ENCODE assay signal across 23 cellular contexts in genomic region chr4:141900841-141901240, GRCh38.
"Had no signal": no experiment of that assay in that cellular context is flagged by ENCODE, and none has a peak within 500 bp of the region (broad histone marks: within the 10 kb centered on the region; RNA-seq: fewer than 3 reads in every experiment).

No MANE protein-coding gene starts in this region.

- H3K27me3 ChIP-seq: body of pancreas, cardiac muscle cell, foreskin keratinocyte, hepatocyte, neutrophil, right lobe of liver, tibial artery had no signal

- H3K9me3 ChIP-seq: body of pancreas, left ventricle myocardium inferior, neutrophil, right lobe of liver, tibial artery had no signal

- H3K4me3 Mint-ChIP-seq: immature natural killer cell; nephron; stimulated activated naive CD8-positive, alpha-beta T cell treated with anti-CD3 and anti-CD28 coated beads, Interleukin-15, amount 100 ng/mL, for 72 hours had no signal

- H3K27ac ChIP-seq: body of pancreas, cardiac muscle cell, foreskin keratinocyte, hepatocyte, left ventricle myocardium inferior, neutrophil, parathyroid adenoma, right lobe of liver, skin epidermis, tibial artery had no signal

- H3K9ac ChIP-seq: parathyroid adenoma had no signal

- H3K4me2 ChIP-seq: hepatocyte had no signal

- H3K4me3 ChIP-seq: body of pancreas, cardiac muscle cell, hepatocyte, left ventricle myocardium inferior, right lobe of liver, skin epidermis, tibial artery had no signal

- H3K9me3 Mint-ChIP-seq: stimulated activated naive CD8-positive, alpha-beta T cell treated with anti-CD3 and anti-CD28 coated beads, Interleukin-15, amount 100 ng/mL, for 72 hours had no signal

- H3K4me1 ChIP-seq: body of pancreas, foreskin keratinocyte, left ventricle myocardium inferior, parathyroid adenoma, right lobe of liver had no signal

- H3K27ac Mint-ChIP-seq: immature natural killer cell; nephron; stimulated activated naive CD8-positive, alpha-beta T cell treated with anti-CD3 and anti-CD28 coated beads, Interleukin-15, amount 100 ng/mL, for 72 hours had no signal

- DNase-seq: activated CD4-positive, alpha-beta T cell treated with anti-CD3 and anti-CD28 coated beads for 4 hours; activated CD4-positive, alpha-beta T cell treated with anti-CD3 and anti-CD28 coated beads, Interleukin-2, amount 50 U/mL, for 48 hours; activated CD4-positive, CD25-positive, alpha-beta regulatory T cell; activated effector memory CD4-positive, alpha-beta T cell treated with anti-CD3 and anti-CD28 coated beads, Interleukin-2, amount 50 U/mL, for 16 hours; activated naive CD4-positive, alpha-beta T cell treated with anti-CD3 and anti-CD28 coated beads, Interleukin-2, amount 50 U/mL, for 16 hours; anterior cingulate cortex; body of pancreas; erythroblast; foreskin keratinocyte; immature natural killer cell; kidney glomerular epithelial cell; left ventricle myocardium inferior; right lobe of liver; stimulated activated CD4-positive, alpha-beta T cell treated with anti-CD3 and anti-CD28 coated beads, Interleukin-1b, Interleukin-23, amount 100 ng/mL, for 48 hours; stimulated activated naive CD8-positive, alpha-beta T cell treated with anti-CD3 and anti-CD28 coated beads, Interleukin-15, amount 100 ng/mL, for 72 hours; T-helper 9 cell; tibial artery had no signal

- ATAC-seq: body of pancreas; foreskin keratinocyte; right lobe of liver; stimulated activated naive CD8-positive, alpha-beta T cell treated with anti-CD3 and anti-CD28 coated beads, Interleukin-15, amount 100 ng/mL, for 72 hours had no signal

- H2AFZ ChIP-seq: hepatocyte, parathyroid adenoma had no signal

- H3K4me1 Mint-ChIP-seq: immature natural killer cell; stimulated activated naive CD8-positive, alpha-beta T cell treated with anti-CD3 and anti-CD28 coated beads, Interleukin-15, amount 100 ng/mL, for 72 hours had no signal

- H3K36me3 Mint-ChIP-seq: immature natural killer cell had no signal

- H3K36me3 ChIP-seq: cardiac muscle cell, left ventricle myocardium inferior, neutrophil, right lobe of liver, tibial artery had no signal

- H3K79me2 ChIP-seq: hepatocyte, parathyroid adenoma had no signal
